In the genomic region with DNA sequence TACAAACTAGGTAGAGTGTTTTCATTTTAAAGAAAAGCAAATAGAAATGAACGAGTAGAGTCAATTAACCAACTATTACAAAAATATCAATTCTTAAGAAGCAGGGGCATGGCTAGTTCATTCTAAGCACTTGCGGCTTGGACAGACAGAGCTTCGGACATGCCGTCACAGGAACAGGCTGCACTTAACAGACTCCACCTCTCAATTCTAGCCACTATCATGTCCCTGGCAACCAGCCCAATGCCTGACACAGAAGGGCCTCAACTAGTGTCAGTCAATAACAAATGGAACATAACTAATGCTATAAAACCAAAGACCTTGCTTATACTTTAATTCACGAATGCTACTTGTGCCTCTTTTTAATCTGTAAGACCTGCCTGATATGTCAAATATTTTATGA, we compare ENCODE assay signal across 31 cellular contexts.
"Had no signal": no experiment of that assay in that cellular context is flagged by ENCODE, and none has a peak within 500 bp of the region (broad histone marks: within the 10 kb centered on the region; RNA-seq: fewer than 3 reads in every experiment).

No MANE protein-coding gene starts in this region.

- H3K27me3 ChIP-seq: dorsolateral prefrontal cortex, esophagus muscularis mucosa, foreskin keratinocyte, gastroesophageal sphincter, heart right ventricle, neutrophil, pancreas, suprapubic skin, transverse colon, upper lobe of right lung, uterus had no signal

- H3K27ac ChIP-seq: coronary artery, dorsolateral prefrontal cortex, epithelial cell of prostate, esophagus muscularis mucosa, foreskin keratinocyte, gastroesophageal sphincter, heart right ventricle, neutrophil, pancreas, suprapubic skin, transverse colon, upper lobe of right lung, uterus had no signal

- H3K36me3 ChIP-seq: esophagus muscularis mucosa, gastroesophageal sphincter, heart right ventricle, neutrophil, pancreas, suprapubic skin, transverse colon, upper lobe of right lung, uterus had no signal

- ATAC-seq: foreskin keratinocyte; gastroesophageal sphincter; mucosa of descending colon; natural killer cell treated with Interleukin-12 subunit alpha and Interleukin-12 subunit beta and Interleukin-15 and Interleukin-18, amount 100 ng/mL, for 72 hours; pancreas; sciatic nerve; stimulated activated naive CD8-positive, alpha-beta T cell treated with anti-CD3 and anti-CD28 coated beads, Interleukin-15, amount 100 ng/mL, for 72 hours; upper lobe of right lung had no signal

- DNase-seq: dorsolateral prefrontal cortex; effector CD4-positive, alpha-beta T cell; foreskin keratinocyte; hippocampal formation; immature natural killer cell; islet precursor cell; kidney glomerular epithelial cell; mesenchymal stem cell; mucosa of descending colon; naive B cell; pancreas; retina; stimulated activated CD4-positive, alpha-beta T cell treated with anti-CD3 and anti-CD28 coated beads, Interleukin-12 subunit alpha, Interleukin-12 subunit beta, amount 100 ng/mL, for 4 hours; stimulated activated CD4-positive, alpha-beta T cell treated with anti-CD3 and anti-CD28 coated beads, Interleukin-1b, Interleukin-23, amount 100 ng/mL, for 48 hours; stimulated activated CD4-positive, alpha-beta T cell treated with anti-CD3 and anti-CD28 coated beads, Interleukin-4, amount 100 ng/mL, for 1 hour; stimulated activated CD8-positive, alpha-beta memory T cell treated with anti-CD3 and anti-CD28 coated beads, Interleukin-4, amount 100 ng/mL, for 48 hours; stimulated activated naive CD4-positive, alpha-beta T cell; stimulated activated naive CD8-positive, alpha-beta T cell treated with anti-CD3 and anti-CD28 coated beads, Interleukin-15, amount 100 ng/mL, for 72 hours; transverse colon; upper lobe of right lung; uterus had no signal

- H3K4me1 ChIP-seq: esophagus muscularis mucosa, foreskin keratinocyte, gastroesophageal sphincter, heart right ventricle, pancreas, suprapubic skin, transverse colon, upper lobe of right lung, uterus had no signal

- H3K9me3 ChIP-seq: esophagus muscularis mucosa, gastroesophageal sphincter, mucosa of descending colon, neutrophil, pancreas, suprapubic skin, transverse colon, upper lobe of right lung, uterus had no signal

- H3K4me3 ChIP-seq: coronary artery, dorsolateral prefrontal cortex, esophagus muscularis mucosa, gastroesophageal sphincter, mucosa of descending colon, pancreas, smooth muscle cell, suprapubic skin, transverse colon, upper lobe of right lung, uterus had no signal
